Comparison of ENCODE assay signal across 9 cellular contexts in the genomic region with DNA sequence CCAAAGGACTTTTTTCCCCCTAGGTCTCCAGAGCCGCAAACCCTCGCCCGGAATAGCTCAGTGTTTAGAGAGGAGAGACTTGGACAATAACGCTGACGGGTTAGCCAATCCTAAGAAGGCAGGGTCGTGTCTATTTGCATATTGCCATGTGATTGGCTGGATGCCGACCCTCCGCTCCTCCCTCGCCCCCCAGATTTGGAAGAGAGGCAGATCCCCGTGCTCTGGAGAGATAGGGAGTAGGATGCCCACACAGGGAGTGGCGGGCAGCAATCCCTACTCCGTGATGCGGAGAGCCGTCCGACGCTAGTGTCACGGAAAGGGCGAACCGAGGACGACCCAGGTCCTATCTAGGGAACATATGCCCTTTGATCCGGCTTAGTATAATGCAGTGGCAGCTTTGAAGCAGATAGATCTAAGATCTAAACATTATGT. TPM values are rescaled to one million over a fixed set of nuclear protein-coding genes. Genes with fewer than 3 reads are reported as not detected.
DNase-seq lines count a peak whose midpoint lies in the region; ATAC-seq and TF ChIP-seq lines count a peak whose summit lies in the region.
"Had no signal": no experiment of that assay in that cellular context is flagged by ENCODE, and none has a peak within 500 bp of the region (broad histone marks: within the 10 kb centered on the region; RNA-seq: fewer than 3 reads in every experiment).

No MANE protein-coding gene starts in this region.

- no peak for ATAC-seq in GM18907 (IDR thresholded peaks at IDR 0.05; ENCODE audit: unreplicated experiment)

- H3K27me3 ChIP-seq in SJSA1 (replicated peaks) = peaks cover 66% of the 10 kb centered on the region

- no peak for TF ChIP-seq CTCF in AG10803 (conservative IDR thresholded peaks at IDR 0.05; ENCODE audit: low read length)
- TF ChIP-seq CTCF in retinal pigment epithelial cell (conservative IDR thresholded peaks at IDR 0.05; ENCODE audit: low read depth, low read length) = no peak
- no peak for TF ChIP-seq CTCF in GM20000 (IDR thresholded peaks at IDR 0.05; ENCODE audit: extremely low read depth, missing control alignments)

- no peak overlapping the region for H3K27ac ChIP-seq in SJSA1
- H3K27ac ChIP-seq: neutrophil had no signal

- H3K4me1 ChIP-seq in SJSA1 (replicated peaks) = peaks cover 13% of the 10 kb centered on the region

- intact Hi-C loops in head of caudate nucleus (cut with DNase I) = no loop called here

- H3K4me3 ChIP-seq in AG10803 (ENCODE audit: low read length) (no peak overlapping the region), SJSA1 (no peak overlapping the region), retinal pigment epithelial cell (ENCODE audit: low read length) (no peak overlapping the region)

- peak; percentile 17 for DNase-seq in AG10803 (ENCODE audit: low read depth)
- DNase-seq in LHCN-M2 (ENCODE audit: low read depth) = peak; percentile 78
- DNase-seq in SJSA1 (ENCODE audit: low read depth in 1 of 2, low spot score in 2 of 2) = peak; percentile 47 to 60
- peak; percentile 47 to 94 (median 78) for DNase-seq in head of caudate nucleus
- peak; percentile 18 for DNase-seq in retinal pigment epithelial cell (ENCODE audit: low read depth)
- no peak for DNase-seq in GM20000 (ENCODE audit: low spot score)
- DNase-seq in NCI-H2107 treated with DMSO at 0.1 percent for 48 hours (lab: John Stamatoyannopoulos, UW; ENCODE audit: unreplicated experiment) = no peak

- no peaks in the 10 kb centered on the region for H3K9me3 ChIP-seq in SJSA1 (replicated peaks)
- H3K9me3 ChIP-seq: neutrophil had no signal

- no peaks in the 10 kb centered on the region for H3K36me3 ChIP-seq in SJSA1
- H3K36me3 ChIP-seq: neutrophil had no signal

RNA-seq across cellular contexts. Expression of a gene that starts 1.4 kb away (rescaled TPM):
- total RNA-seq in LHCN-M2 (2014; rRNA removed) = 0.23 TPM in 1 of 2 replicates, not detected in the other
- polyA plus RNA-seq in LHCN-M2 (2012) = not detected
- not detected in 2 replicates for total RNA-seq in SJSA1 (2014; rRNA removed; shearing (Covaris generic))

RNA-seq across cellular contexts. Expression of a gene that starts 19.7 kb away (rescaled TPM):
- 0.06 TPM in 1 of 2 replicates, not detected in the other for total RNA-seq in LHCN-M2 (2014; rRNA removed)
- not detected for polyA plus RNA-seq in LHCN-M2 (2012)
- not detected in 2 replicates for total RNA-seq in SJSA1 (2014; rRNA removed; shearing (Covaris generic))

RNA-seq across cellular contexts. Expression of a gene that starts 29.4 kb away (rescaled TPM):
- 0.46 TPM in 1 of 2 replicates, not detected in the other for total RNA-seq in LHCN-M2 (2014; rRNA removed)
- polyA plus RNA-seq in LHCN-M2 (2012) = 0.35 TPM
- total RNA-seq in SJSA1 (2014; rRNA removed; shearing (Covaris generic)) = not detected in 2 replicates

Comparison
In these comparisons a context has a peak if more than half of its experiments do, and no peak if none do; other contexts are left out.
1. DNase-seq: peak in AG10803 (single experiment), LHCN-M2 (single experiment), SJSA1 (2 of 2), head of caudate nucleus (42 of 42) and retinal pigment epithelial cell (single experiment); none in GM20000 (single experiment) and NCI-H2107 treated with DMSO at 0.1 percent for 48 hours (single experiment).